In genomic region chr1:12067900-12068821, GRCh38 we compare ENCODE assay signal across 9 cellular contexts. TPM values are rescaled to one million over a fixed set of nuclear protein-coding genes. Genes with fewer than 3 reads are reported as not detected.
DNase-seq lines count a peak whose midpoint lies in the region; ATAC-seq and TF ChIP-seq lines count a peak whose summit lies in the region.
"Had no signal": no experiment of that assay in that cellular context is flagged by ENCODE, and none has a peak within 500 bp of the region (broad histone marks: within the 10 kb centered on the region; RNA-seq: fewer than 3 reads in every experiment).

No MANE protein-coding gene starts in this region.

- POLR2A ChIA-PET in Panc1 (lab: Charles Lee) = interaction anchor here (0.6 kb wide), 1 partner anchor 30 kb away, joined by 6 read pairs; no protein-coding TSS in a partner anchor

- peak in 2 of 5 donors; percentile 24 to 46 for DNase-seq in heart left ventricle
- no peak for DNase-seq in right atrium auricular region (ENCODE audit: low spot score)
- DNase-seq in Panc1 (ENCODE audit: low read depth, low spot score) = no peak
- DNase-seq in fibroblast of mammary gland (ENCODE audit: low read depth) = peak; percentile 73
- DNase-seq in stimulated activated CD4-positive, alpha-beta T cell treated with anti-CD3 and anti-CD28 coated beads, TNF-alpha, amount 100 ng/mL, for 24 hours (ENCODE audit: low read depth in 3 of 3) = peak in 2 of 3 experiments; percentile 40 to 59
- DNase-seq in RKO (ENCODE audit: low spot score) = no peak

- BruUV-seq in Panc1 (replicated peaks; lab: Mats Ljungman, UMichigan) = no TSS peak

- no peak for TF ChIP-seq CTCF in heart left ventricle (IDR thresholded peaks at IDR 0.05)
- TF ChIP-seq CTCF in right atrium auricular region (IDR thresholded peaks at IDR 0.05) = no peak
- TF ChIP-seq CTCF in Panc1 (IDR thresholded peaks at IDR 0.05) = no peak
- TF ChIP-seq CTCF in fibroblast of mammary gland (conservative IDR thresholded peaks at IDR 0.05; ENCODE audit: control insufficient read depth, insufficient read depth, low read depth, low read length) = no peak

- CTCF ChIA-PET in Panc1 (lab: Charles Lee) = interaction anchor here (0.6 to 1.1 kb wide), 2 partner anchors 11 to 41 kb away, joined by 3 to 5 read pairs; no protein-coding TSS in a partner anchor

- WGBS in heart left ventricle, 4 donors = 37 to 51% (median 45%) methylated on average over 13 to 14 of the region's 14 CpGs

- no peaks in the 10 kb centered on the region for H3K9me3 ChIP-seq in heart left ventricle
- no peaks in the 10 kb centered on the region for H3K9me3 ChIP-seq in right atrium auricular region
- no peaks in the 10 kb centered on the region for H3K9me3 ChIP-seq in Panc1 (ENCODE audit: control insufficient read depth, insufficient read depth, low read depth, low read length)
- H3K9me3 ChIP-seq: adrenal gland had no signal

- H3K4me3 ChIP-seq in heart left ventricle (no peak overlapping the region), right atrium auricular region (no peak overlapping the region), Panc1 (ENCODE audit: low read depth in 2 of 2, low read length in 2 of 2) (no peak overlapping the region), fibroblast of mammary gland (ENCODE audit: control insufficient read depth, low read depth, low read length) (no peak overlapping the region)
- H3K4me3 ChIP-seq: adrenal gland had no signal

- H3K27ac ChIP-seq in heart left ventricle = peak overlapping the region in 4 of 12 donors; percentile 20 to 64 (median 34)
- H3K27ac ChIP-seq in right atrium auricular region = no peak overlapping the region
- no peak overlapping the region; the same call in 1 of the 2 replicates for H3K27ac ChIP-seq in Panc1 (ENCODE audit: low read length)

- H3K27me3 ChIP-seq in heart left ventricle (peaks cover 16 to 62% (median 48%) of the 10 kb centered on the region in 9 donors), right atrium auricular region (peaks cover 10% of the 10 kb centered on the region in 2 donors), Panc1 (ENCODE audit: control insufficient read depth, insufficient read depth, low read length) (peaks cover 2% of the 10 kb centered on the region)

- ATAC-seq in heart left ventricle (peak in 3 of 4 donors; percentile 41 to 74 (median 49)), Panc1 (0 out of 2 replicates have a peak, but pooled peaks have one; percentile 40), HG03342 (IDR thresholded peaks at IDR 0.05; ENCODE audit: unreplicated experiment) (no peak), GM21515 (IDR thresholded peaks at IDR 0.05; ENCODE audit: unreplicated experiment) (no peak)

- intact Hi-C loops in heart left ventricle (cut with DNase I) (no loop called here), Panc1 (cut with micrococcal nuclease; ENCODE audit: unreplicated experiment) (no loop called here)

- peaks cover 0 to 15% (median 7%) of the 10 kb centered on the region in 12 donors for H3K4me1 ChIP-seq in heart left ventricle
- H3K4me1 ChIP-seq in right atrium auricular region = peaks cover 0 to 15% of the 10 kb centered on the region in 2 donors
- peaks cover 7% of the 10 kb centered on the region for H3K4me1 ChIP-seq in Panc1 (ENCODE audit: control insufficient read depth, insufficient read depth, low read length)

- no peaks in the 10 kb centered on the region for H3K36me3 ChIP-seq in heart left ventricle
- H3K36me3 ChIP-seq in right atrium auricular region = no peaks in the 10 kb centered on the region
- no peaks in the 10 kb centered on the region for H3K36me3 ChIP-seq in Panc1 (ENCODE audit: control insufficient read depth, insufficient read depth, low read length)
- H3K36me3 ChIP-seq: adrenal gland had no signal

- in situ Hi-C loops in Panc1 (cut with HindIII; ENCODE audit: low pct_unique_long_range_greater_than_20kb, low sequenced_read_pairs) = no loop called here

- TF ChIP-seq POLR2A in heart left ventricle (IDR thresholded peaks at IDR 0.05) = no peak

RNA-seq across cellular contexts. Expression of gene TNFRSF8, which starts 5.1 kb away (rescaled TPM):
- total RNA-seq in heart left ventricle (1 to 10 TPM in 2 of 9 donors, under 1 TPM in 7; 0.51 to 4.5 (median 0.75) TPM), right atrium auricular region (1 to 10 TPM; 3.0 to 6.0 TPM), Panc1 (2021; ENCODE audit: unreplicated experiment) (0.13 TPM)
- polyA plus RNA-seq in heart left ventricle = 1 to 10 TPM in 1 of 2 donors, under 1 TPM in 1; 1.00 to 1.1 TPM
- not detected for polyA plus RNA-seq in Panc1 (2012; ENCODE audit: insufficient read length)

RNA-seq across cellular contexts. Expression of gene MIIP, which starts 48.9 kb away (rescaled TPM):
- total RNA-seq in heart left ventricle (10 to 100 TPM; 11.3 to 53.5 (median 17.4) TPM), right atrium auricular region (10 to 100 TPM; 19.1 to 31.0 TPM), Panc1 (2021; ENCODE audit: unreplicated experiment) (56.3 TPM)
- 10 to 100 TPM; 20.3 to 33.6 TPM for polyA plus RNA-seq in heart left ventricle
- polyA plus RNA-seq in Panc1 (2012; ENCODE audit: insufficient read length) = 65.4 TPM

Comparison
In these comparisons a context has a peak if more than half of its experiments do, and no peak if none do; other contexts are left out.
1. ATAC-seq: peak in heart left ventricle (3 of 4) and Panc1 (single experiment); none in HG03342 (single experiment) and GM21515 (single experiment).
2. DNase-seq: peak in fibroblast of mammary gland (single experiment) and stimulated activated CD4-positive, alpha-beta T cell treated with anti-CD3 and anti-CD28 coated beads, TNF-alpha, amount 100 ng/mL, for 24 hours (2 of 3); none in right atrium auricular region (single experiment), Panc1 (single experiment) and RKO (single experiment).